ENCODE assay signal across 1 cellular context in genomic region chr1:172531846-172532699, GRCh38.
A peak's percentile ranks its signal among the peaks of the same experiment; 100 is the strongest.
TF ChIP-seq lines count a peak whose summit lies in the region.

No MANE protein-coding gene starts in this region.

TF ChIP-seq in K562, 482 proteins besides CTCF, POLR2A, EP300 and RAD21 (continued from another document and continues in another):
- TF ChIP-seq STAT6 (CRISPR knock-in tag; IDR thresholded peaks at IDR 0.05) = peak; percentile 28; the same call in 1 of the 2 replicates
- TF ChIP-seq FOXM1 (IDR thresholded peaks at IDR 0.05; ENCODE audit: low read depth) = peak; percentile 78
- TF ChIP-seq FOXM1 (CRISPR knock-in tag; IDR thresholded peaks at IDR 0.05; ENCODE audit: low read depth) = no peak
- TF ChIP-seq FOXK2 (conservative IDR thresholded peaks at IDR 0.05 in 1 of 2, IDR thresholded peaks at IDR 0.05 in 1 of 2; ENCODE audit: low read depth in 2 of 2) = peak; percentile 73 to 99
- no peak for TF ChIP-seq ARHGAP35 (IDR thresholded peaks at IDR 0.05; ENCODE audit: partially characterized antibody)
- no peak for TF ChIP-seq BDP1 (IDR thresholded peaks at IDR 0.05; ENCODE audit: insufficient read depth, insufficient read length)
- TF ChIP-seq ZNF79 (CRISPR knock-in tag; IDR thresholded peaks at IDR 0.05; ENCODE audit: low read depth) = no peak
- TF ChIP-seq RFX1 (IDR thresholded peaks at IDR 0.05) = no peak; the same call in 1 of the 2 replicates
- no peak for TF ChIP-seq PPARD (CRISPR knock-in tag; IDR thresholded peaks at IDR 0.05)
- no peak for TF ChIP-seq ZNF134 (CRISPR knock-in tag; conservative IDR thresholded peaks at IDR 0.05)
- TF ChIP-seq L3MBTL2 (IDR thresholded peaks at IDR 0.05) = peak; percentile 46
- TF ChIP-seq NFATC3 (IDR thresholded peaks at IDR 0.05) = no peak
- TF ChIP-seq RBM14 (IDR thresholded peaks at IDR 0.05; ENCODE audit: borderline replicate concordance, insufficient read depth, low read depth, low read length) = no peak
- no peak for TF ChIP-seq NCOA2 (IDR thresholded peaks at IDR 0.05; ENCODE audit: partially characterized antibody in 2 of 2)
- TF ChIP-seq CBX3 (IDR thresholded peaks at IDR 0.05; ENCODE audit: borderline replicate concordance in 1 of 2, low read length in 2 of 2) = no peak
- TF ChIP-seq ZNF24 (IDR thresholded peaks at IDR 0.05) = peak; percentile 48; the same call in 1 of the 2 replicates
- TF ChIP-seq BACH1 (tag; IDR thresholded peaks at IDR 0.05) = 0 out of 2 replicates have a peak, but pooled peaks have one; percentile 32
- TF ChIP-seq, protein P1, sequence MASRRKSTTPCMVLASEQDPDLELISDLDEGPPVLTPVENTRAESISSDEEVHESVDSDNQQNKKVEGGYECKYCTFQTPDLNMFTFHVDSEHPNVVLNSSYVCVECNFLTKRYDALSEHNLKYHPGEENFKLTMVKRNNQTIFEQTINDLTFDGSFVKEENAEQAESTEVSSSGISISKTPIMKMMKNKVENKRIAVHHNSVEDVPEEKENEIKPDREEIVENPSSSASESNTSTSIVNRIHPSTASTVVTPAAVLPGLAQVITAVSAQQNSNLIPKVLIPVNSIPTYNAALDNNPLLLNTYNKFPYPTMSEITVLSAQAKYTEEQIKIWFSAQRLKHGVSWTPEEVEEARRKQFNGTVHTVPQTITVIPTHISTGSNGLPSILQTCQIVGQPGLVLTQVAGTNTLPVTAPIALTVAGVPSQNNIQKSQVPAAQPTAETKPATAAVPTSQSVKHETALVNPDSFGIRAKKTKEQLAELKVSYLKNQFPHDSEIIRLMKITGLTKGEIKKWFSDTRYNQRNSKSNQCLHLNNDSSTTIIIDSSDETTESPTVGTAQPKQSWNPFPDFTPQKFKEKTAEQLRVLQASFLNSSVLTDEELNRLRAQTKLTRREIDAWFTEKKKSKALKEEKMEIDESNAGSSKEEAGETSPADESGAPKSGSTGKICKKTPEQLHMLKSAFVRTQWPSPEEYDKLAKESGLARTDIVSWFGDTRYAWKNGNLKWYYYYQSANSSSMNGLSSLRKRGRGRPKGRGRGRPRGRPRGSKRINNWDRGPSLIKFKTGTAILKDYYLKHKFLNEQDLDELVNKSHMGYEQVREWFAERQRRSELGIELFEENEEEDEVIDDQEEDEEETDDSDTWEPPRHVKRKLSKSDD (conservative IDR thresholded peaks at IDR 0.05; ENCODE audit: low read length) = no peak
- peak; percentile 63; the same call in 1 of the 2 replicates for TF ChIP-seq DPF2 (IDR thresholded peaks at IDR 0.05)
- no peak for TF ChIP-seq HNRNPH1 (optimal IDR thresholded peaks at IDR 0.05; ENCODE audit: low read depth, low read length)
- no peak for TF ChIP-seq SRSF1 (IDR thresholded peaks at IDR 0.05; ENCODE audit: low read depth, low read length)
- TF ChIP-seq, protein P2, sequence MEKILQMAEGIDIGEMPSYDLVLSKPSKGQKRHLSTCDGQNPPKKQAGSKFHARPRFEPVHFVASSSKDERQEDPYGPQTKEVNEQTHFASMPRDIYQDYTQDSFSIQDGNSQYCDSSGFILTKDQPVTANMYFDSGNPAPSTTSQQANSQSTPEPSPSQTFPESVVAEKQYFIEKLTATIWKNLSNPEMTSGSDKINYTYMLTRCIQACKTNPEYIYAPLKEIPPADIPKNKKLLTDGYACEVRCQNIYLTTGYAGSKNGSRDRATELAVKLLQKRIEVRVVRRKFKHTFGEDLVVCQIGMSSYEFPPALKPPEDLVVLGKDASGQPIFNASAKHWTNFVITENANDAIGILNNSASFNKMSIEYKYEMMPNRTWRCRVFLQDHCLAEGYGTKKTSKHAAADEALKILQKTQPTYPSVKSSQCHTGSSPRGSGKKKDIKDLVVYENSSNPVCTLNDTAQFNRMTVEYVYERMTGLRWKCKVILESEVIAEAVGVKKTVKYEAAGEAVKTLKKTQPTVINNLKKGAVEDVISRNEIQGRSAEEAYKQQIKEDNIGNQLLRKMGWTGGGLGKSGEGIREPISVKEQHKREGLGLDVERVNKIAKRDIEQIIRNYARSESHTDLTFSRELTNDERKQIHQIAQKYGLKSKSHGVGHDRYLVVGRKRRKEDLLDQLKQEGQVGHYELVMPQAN (IDR thresholded peaks at IDR 0.05; ENCODE audit: borderline replicate concordance) = peak; percentile 79; the same call in 1 of the 2 replicates
- TF ChIP-seq MLX (CRISPR knock-in tag; conservative IDR thresholded peaks at IDR 0.05) = no peak
- TF ChIP-seq ZFP30 (CRISPR knock-in tag; IDR thresholded peaks at IDR 0.05; ENCODE audit: borderline replicate concordance) = no peak
- no peak for TF ChIP-seq RBM34 (IDR thresholded peaks at IDR 0.05; ENCODE audit: borderline replicate concordance, insufficient read depth, low read length)
- 0 out of 4 replicates have a peak, but pooled peaks of 1 of the 2 experiments have one; percentile 16 for TF ChIP-seq TBL1XR1 (IDR thresholded peaks at IDR 0.05; ENCODE audit: low read length in 2 of 2)
- TF ChIP-seq HDGF (IDR thresholded peaks at IDR 0.05) = no peak
- no peak for TF ChIP-seq ILF3 (IDR thresholded peaks at IDR 0.05; ENCODE audit: borderline replicate concordance)
- no peak for TF ChIP-seq HSF4 (CRISPR knock-in tag; IDR thresholded peaks at IDR 0.05; ENCODE audit: borderline replicate concordance)
- no peak for TF ChIP-seq USF2 (CRISPR knock-in tag; IDR thresholded peaks at IDR 0.05)
- TF ChIP-seq HEY1 (CRISPR knock-in tag; IDR thresholded peaks at IDR 0.05; ENCODE audit: borderline replicate concordance) = no peak
- TF ChIP-seq KLF13 (tag; IDR thresholded peaks at IDR 0.05; ENCODE audit: borderline replicate concordance, low read depth) = no peak
- no peak for TF ChIP-seq TFAM (CRISPR knock-in tag; conservative IDR thresholded peaks at IDR 0.05)
- peak; percentile 36; the same call in 1 of the 2 replicates for TF ChIP-seq MYNN (IDR thresholded peaks at IDR 0.05)
- TF ChIP-seq MYNN (CRISPR knock-in tag; IDR thresholded peaks at IDR 0.05) = no peak
- TF ChIP-seq NR2F6 (CRISPR knock-in tag; IDR thresholded peaks at IDR 0.05) = no peak
- TF ChIP-seq ZBTB11 (CRISPR knock-in tag; IDR thresholded peaks at IDR 0.05) = 0 out of 6 replicates have a peak, but pooled peaks of 1 of the 3 experiments have one; percentile 83
- TF ChIP-seq, protein P3, sequence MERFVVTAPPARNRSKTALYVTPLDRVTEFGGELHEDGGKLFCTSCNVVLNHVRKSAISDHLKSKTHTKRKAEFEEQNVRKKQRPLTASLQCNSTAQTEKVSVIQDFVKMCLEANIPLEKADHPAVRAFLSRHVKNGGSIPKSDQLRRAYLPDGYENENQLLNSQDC (CRISPR knock-in tag; IDR thresholded peaks at IDR 0.05) = no peak
- TF ChIP-seq ZC3H8 (IDR thresholded peaks at IDR 0.05) = no peak
- peak; percentile 62 for TF ChIP-seq RBBP5 (IDR thresholded peaks at IDR 0.05; ENCODE audit: borderline replicate concordance, insufficient read depth, low read length, poor library complexity, severe bottlenecking)
- TF ChIP-seq, protein P4, sequence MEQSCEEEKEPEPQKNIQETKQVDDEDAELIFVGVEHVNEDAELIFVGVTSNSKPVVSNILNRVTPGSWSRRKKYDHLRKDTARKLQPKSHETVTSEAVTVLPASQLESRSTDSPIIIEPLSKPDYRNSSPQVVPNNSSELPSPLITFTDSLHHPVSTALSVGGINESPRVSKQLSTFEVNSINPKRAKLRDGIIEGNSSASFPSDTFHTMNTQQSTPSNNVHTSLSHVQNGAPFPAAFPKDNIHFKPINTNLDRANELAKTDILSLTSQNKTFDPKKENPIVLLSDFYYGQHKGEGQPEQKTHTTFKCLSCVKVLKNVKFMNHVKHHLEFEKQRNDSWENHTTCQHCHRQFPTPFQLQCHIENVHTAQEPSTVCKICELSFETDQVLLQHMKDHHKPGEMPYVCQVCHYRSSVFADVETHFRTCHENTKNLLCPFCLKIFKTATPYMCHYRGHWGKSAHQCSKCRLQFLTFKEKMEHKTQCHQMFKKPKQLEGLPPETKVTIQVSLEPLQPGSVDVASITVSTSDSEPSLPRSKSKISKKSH (CRISPR knock-in tag; IDR thresholded peaks at IDR 0.05) = no peak
- TF ChIP-seq HDAC2 (IDR thresholded peaks at IDR 0.05) = no peak
- TF ChIP-seq ZNF165 (CRISPR knock-in tag; IDR thresholded peaks at IDR 0.05; ENCODE audit: borderline replicate concordance) = no peak
- TF ChIP-seq NCOA1 (IDR thresholded peaks at IDR 0.05; ENCODE audit: low read depth) = peak; percentile 56; the same call in 1 of the 2 replicates
